Comparison of ENCODE assay signal across 13 cellular contexts in the genomic region with DNA sequence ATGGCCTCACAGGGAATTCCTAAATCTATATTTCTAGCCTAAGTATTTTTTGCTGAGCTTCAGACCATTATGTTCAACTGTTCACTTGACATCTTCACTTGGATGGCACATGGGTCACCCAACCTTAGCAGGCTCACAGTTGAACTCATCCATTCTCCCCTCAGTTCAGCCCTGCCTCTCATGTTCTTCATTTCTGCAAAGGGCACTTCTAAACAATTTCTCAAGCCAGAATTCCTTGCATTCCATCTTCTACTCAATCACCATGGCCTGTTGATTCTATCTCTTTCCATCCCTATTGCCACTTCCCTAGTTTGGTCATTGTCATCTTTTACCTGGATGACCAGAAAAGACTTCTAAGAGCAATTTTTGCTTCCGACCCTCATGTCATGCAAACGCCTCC. TPM values are rescaled to one million over a fixed set of nuclear protein-coding genes. Genes with fewer than 3 reads are reported as not detected.
DNase-seq lines count a peak whose midpoint lies in the region; ATAC-seq and TF ChIP-seq lines count a peak whose summit lies in the region.
"Had no signal": no experiment of that assay in that cellular context is flagged by ENCODE, and none has a peak within 500 bp of the region (broad histone marks: within the 10 kb centered on the region; RNA-seq: fewer than 3 reads in every experiment).

No MANE protein-coding gene starts in this region.

- ATAC-seq in Right ventricle myocardium superior (ENCODE audit: poor library complexity) (no peak), upper lobe of right lung (peak; percentile 45)

- TF ChIP-seq CTCF in cardiac muscle cell (IDR thresholded peaks at IDR 0.05; ENCODE audit: low read depth, low read length) (no peak), brain (conservative IDR thresholded peaks at IDR 0.05) (no peak), mesothelial cell of epicardium (IDR thresholded peaks at IDR 0.05; ENCODE audit: unreplicated experiment) (no peak), upper lobe of right lung (IDR thresholded peaks at IDR 0.05) (no peak)

- H3K36me3 ChIP-seq in cardiac muscle cell (no peaks in the 10 kb centered on the region), upper lobe of right lung (no peaks in the 10 kb centered on the region)

- H3K4me3 ChIP-seq in cardiac muscle cell (no peak overlapping the region), upper lobe of right lung (no peak overlapping the region)

- no peaks in the 10 kb centered on the region for H3K36me3 Mint-ChIP-seq in brain
- no peaks in the 10 kb centered on the region for H3K36me3 Mint-ChIP-seq in mesothelial cell of epicardium

- intact Hi-C loops in Right ventricle myocardium superior (cut with DNase I): no loop called here
- intact Hi-C loops in upper lobe of right lung (cut with DNase I): no loop called here

- H3K4me3 Mint-ChIP-seq in brain (no peak overlapping the region), mesothelial cell of epicardium (no peak overlapping the region)
- H3K4me3 Mint-ChIP-seq: activated CD4-positive, alpha-beta T cell treated with anti-CD3 and anti-CD28 coated beads, Interleukin-2, amount 10 ng/mL, durations not matched to agents 24 days and 14 days had no signal

- peak overlapping the region; percentile 99 for H3K27ac ChIP-seq in cardiac muscle cell
- H3K27ac ChIP-seq in upper lobe of right lung: peak overlapping the region; percentile 92

- peak overlapping the region in 3 of 5 experiments; percentile 57 to 88 (median 66) for H3K27ac Mint-ChIP-seq in brain
- peak overlapping the region; percentile 99 for H3K27ac Mint-ChIP-seq in mesothelial cell of epicardium
- H3K27ac Mint-ChIP-seq: activated CD4-positive, alpha-beta T cell treated with anti-CD3 and anti-CD28 coated beads, Interleukin-2, amount 10 ng/mL, durations not matched to agents 24 days and 14 days had no signal

- DNase-seq in cardiac muscle cell (ENCODE audit: low read depth in 1 of 2, low spot score in 1 of 2) (peak in 1 of 2 donors; percentile 35), Right ventricle myocardium superior (no peak), mesothelial cell of epicardium (ENCODE audit: low spot score in 2 of 2, unreplicated experiment in 2 of 2) (no peak), upper lobe of right lung (no peak), Kasumi-1 (lab: John Stamatoyannopoulos, UW) (no peak), COLO668 (lab: John Stamatoyannopoulos, UW; ENCODE audit: unreplicated experiment) (no peak), medulla oblongata (ENCODE audit: extremely low spot score) (no peak)
- DNase-seq: activated CD4-positive, alpha-beta T cell treated with anti-CD3 and anti-CD28 coated beads, Interleukin-2, amount 10 ng/mL, durations not matched to agents 24 days and 14 days; activated naive CD4-positive, alpha-beta T cell; effector memory CD4-positive, alpha-beta T cell; GOT3; NCI-H446 had no signal

- no peaks in the 10 kb centered on the region for H3K27me3 ChIP-seq in cardiac muscle cell
- no peaks in the 10 kb centered on the region for H3K27me3 ChIP-seq in upper lobe of right lung

- no peaks in the 10 kb centered on the region for H3K27me3 Mint-ChIP-seq in brain
- H3K27me3 Mint-ChIP-seq in mesothelial cell of epicardium (ENCODE audit: low read depth): no peaks in the 10 kb centered on the region
- H3K27me3 Mint-ChIP-seq: activated CD4-positive, alpha-beta T cell treated with anti-CD3 and anti-CD28 coated beads, Interleukin-2, amount 10 ng/mL, durations not matched to agents 24 days and 14 days had no signal

- H3K9me3 Mint-ChIP-seq in brain: peaks cover 0 to 2% (median 0%) of the 10 kb centered on the region in 5 experiments
- no peaks in the 10 kb centered on the region for H3K9me3 Mint-ChIP-seq in mesothelial cell of epicardium
- H3K9me3 Mint-ChIP-seq: activated CD4-positive, alpha-beta T cell treated with anti-CD3 and anti-CD28 coated beads, Interleukin-2, amount 10 ng/mL, durations not matched to agents 24 days and 14 days had no signal

- H3K4me1 Mint-ChIP-seq in brain (peaks cover 19% of the 10 kb centered on the region), mesothelial cell of epicardium (peaks cover 29% of the 10 kb centered on the region)

- H3K4me1 ChIP-seq in cardiac muscle cell (ENCODE audit: low read depth) (peaks cover 33% of the 10 kb centered on the region), upper lobe of right lung (peaks cover 28% of the 10 kb centered on the region)

- H3K9me3 ChIP-seq in cardiac muscle cell (ENCODE audit: low read depth): no peaks in the 10 kb centered on the region
- no peaks in the 10 kb centered on the region for H3K9me3 ChIP-seq in upper lobe of right lung

RNA-seq across cellular contexts. Expression of gene RGS3, which starts 7.3 kb away (rescaled TPM):
- total RNA-seq in cardiac muscle cell (102 and 126 TPM in 2 replicates), Right ventricle myocardium superior (138 TPM), mesothelial cell of epicardium (24.9 to 26.6 TPM (median 26.3 TPM) in 3 replicates), upper lobe of right lung (71.1 TPM)
- polyA plus RNA-seq in cardiac muscle cell (94.7 and 94.9 TPM in 2 replicates), brain (ENCODE audit: insufficient read depth, low read depth, low replicate concordance) (74.7 TPM)

RNA-seq across cellular contexts. Expression of gene C9orf43, which starts 45.7 kb away (rescaled TPM):
- 0.42 and 2.3 TPM in 2 replicates for total RNA-seq in cardiac muscle cell
- 1.4 TPM in 1 of 2 replicates, not detected in the other for polyA plus RNA-seq in cardiac muscle cell
- 0.27 TPM for total RNA-seq in Right ventricle myocardium superior
- polyA plus RNA-seq in brain (ENCODE audit: insufficient read depth, low read depth, low replicate concordance): 0.87 TPM
- total RNA-seq in mesothelial cell of epicardium: 0.64 to 0.95 TPM (median 0.72 TPM) in 3 replicates
- total RNA-seq in upper lobe of right lung: not detected

RNA-seq across cellular contexts. Expression of gene POLE3, which starts 45.8 kb away (rescaled TPM):
- 36.5 TPM in 2 replicates for total RNA-seq in cardiac muscle cell
- 45.5 and 54.0 TPM in 2 replicates for polyA plus RNA-seq in cardiac muscle cell
- 20.6 TPM for total RNA-seq in Right ventricle myocardium superior
- polyA plus RNA-seq in brain (ENCODE audit: insufficient read depth, low read depth, low replicate concordance): 92.7 TPM
- 44.8 to 50.2 TPM (median 49.5 TPM) in 3 replicates for total RNA-seq in mesothelial cell of epicardium
- 31.0 TPM for total RNA-seq in upper lobe of right lung

RNA-seq across cellular contexts. Expression of gene ALAD, which starts 55.2 kb away (rescaled TPM):
- total RNA-seq in cardiac muscle cell (16.6 and 19.1 TPM in 2 replicates), Right ventricle myocardium superior (129 TPM), mesothelial cell of epicardium (42.9 to 45.6 TPM (median 44.2 TPM) in 3 replicates), upper lobe of right lung (37.7 TPM)
- polyA plus RNA-seq in cardiac muscle cell (17.3 and 20.3 TPM in 2 replicates), brain (ENCODE audit: insufficient read depth, low read depth, low replicate concordance) (46.2 TPM)
